Comparison of ENCODE assay signal across 18 cellular contexts in the genomic region with DNA sequence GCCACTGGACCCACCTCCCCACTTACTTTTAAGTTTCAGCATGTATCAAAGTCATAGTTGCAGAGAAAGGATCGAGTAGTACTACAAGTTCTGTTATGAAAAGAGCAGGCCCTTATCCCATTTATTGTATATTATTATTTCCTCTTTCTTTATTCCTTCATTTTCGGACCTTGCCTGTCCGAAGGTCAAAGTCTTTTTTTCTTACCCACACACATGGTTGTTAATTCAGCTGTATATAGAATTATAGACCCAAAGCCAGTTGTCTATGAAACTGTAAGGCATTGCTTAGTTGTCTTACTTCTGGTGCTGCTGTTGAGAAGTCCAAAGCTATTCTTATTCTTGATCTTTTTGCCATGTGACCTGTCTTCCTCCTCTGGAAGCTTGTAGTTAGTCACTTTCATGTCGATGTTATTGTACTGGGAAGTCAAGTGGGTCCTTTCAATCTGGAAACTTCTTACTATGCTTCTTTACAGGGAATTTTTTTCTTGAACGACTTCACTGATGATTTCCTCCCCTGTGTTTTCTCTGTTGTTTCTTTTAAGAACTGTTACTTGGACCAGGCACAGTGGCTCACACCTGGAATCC. TPM values are rescaled to one million over a fixed set of nuclear protein-coding genes. Genes with fewer than 3 reads are reported as not detected.
DNase-seq lines count a peak whose midpoint lies in the region; ATAC-seq, FAIRE-seq and TF ChIP-seq lines count a peak whose summit lies in the region.
"Had no signal": no experiment of that assay in that cellular context is flagged by ENCODE, and none has a peak within 500 bp of the region (broad histone marks: within the 10 kb centered on the region; RNA-seq: fewer than 3 reads in every experiment).

No MANE protein-coding gene starts in this region.

- peaks cover 0 to 20% (median 0%) of the 10 kb centered on the region in 11 experiments; a peak in 6 of 22 replicates for H4K20me1 ChIP-seq in BLaER1 treated with 17β-estradiol and CSF1 and Interleukin-3, amounts not matched to agents 10 nM and 100 nM
- H4K20me1 ChIP-seq in endothelial cell of umbilical vein (replicated peaks; ENCODE audit: control insufficient read depth, extremely low read depth, insufficient read depth, low read length): no peaks in the 10 kb centered on the region

- ATAC-seq in activated T-helper 17 cell treated with anti-CD3 and anti-CD28 coated beads, Interleukin-2, amount 50 U/mL, for 72 hours (replicated peaks): no peak

- peaks cover 34% of the 10 kb centered on the region for H3K79me2 ChIP-seq in endothelial cell of umbilical vein (ENCODE audit: control insufficient read depth, insufficient read depth, low read length)

- BruUV-seq in endothelial cell of umbilical vein (replicated peaks; lab: Mats Ljungman, UMichigan): no TSS peak

- WGBS in sigmoid colon, 2 donors: 59 to 82% methylated on average over 5 of the region's 5 CpGs

- DNase-seq in activated CD4-positive, alpha-beta T cell treated with anti-CD3 and anti-CD28 coated beads, Interleukin-2, amount 10 ng/mL, durations not matched to agents 24 days and 14 days: no peak
- DNase-seq in activated CD4-positive, alpha-beta T cell treated with anti-CD3 and anti-CD28 coated beads, Interleukin-2, amount 50 U/mL, for 48 hours: no peak
- DNase-seq in endothelial cell of umbilical vein (ENCODE audit: low read depth, low spot score) (no peak), foreskin melanocyte (no peak), sigmoid colon (no peak), GM19240 (ENCODE audit: insufficient read length, low spot score) (no peak)
- DNase-seq: DMS53, IMR-90, NCI-H1930, NCI-H2171, NCI-H446 treated with DMSO at 0.1 percent for 48 hours, NCI-H774, PC-9 had no signal

- FAIRE-seq in endothelial cell of umbilical vein (lab: Jason Lieb, UNC): peak; percentile 52
- FAIRE-seq: A204.1 had no signal

- H3K27me3 ChIP-seq in BLaER1 treated with 17β-estradiol and CSF1 and Interleukin-3, amounts not matched to agents 10 nM and 100 nM: no peaks in the 10 kb centered on the region
- H3K27me3 ChIP-seq in endothelial cell of umbilical vein (ENCODE audit: control insufficient read depth in 2 of 2, insufficient read depth in 2 of 2, low read length in 2 of 2) (no peaks in the 10 kb centered on the region), sigmoid colon (no peaks in the 10 kb centered on the region)

- H3K4me2 ChIP-seq in BLaER1 treated with 17β-estradiol and CSF1 and Interleukin-3, amounts not matched to agents 10 nM and 100 nM: peak overlapping the region in 8 of 11 experiments; percentile 35 to 84 (median 64); a peak in 14 of 22 replicates
- H3K4me2 ChIP-seq in endothelial cell of umbilical vein (ENCODE audit: insufficient read depth, low read length): no peak overlapping the region
- H3K4me2 ChIP-seq: PC-9 had no signal

- TF ChIP-seq POLR2A in endothelial cell of umbilical vein (IDR thresholded peaks at IDR 0.05; ENCODE audit: low read depth, low read length) (no peak), sigmoid colon (IDR thresholded peaks at IDR 0.05) (no peak)

- H3K36me3 Mint-ChIP-seq in activated CD4-positive, alpha-beta T cell treated with anti-CD3 and anti-CD28 coated beads, Interleukin-2, amount 10 ng/mL, durations not matched to agents 24 days and 14 days (ENCODE audit: low read depth): peaks cover 54% of the 10 kb centered on the region
- peaks cover 89% of the 10 kb centered on the region for H3K36me3 Mint-ChIP-seq in activated T-helper 17 cell treated with anti-CD3 and anti-CD28 coated beads, Interleukin-2, amount 50 U/mL, for 72 hours (ENCODE audit: low read depth)

- peak overlapping the region in 1 of 11 experiments; percentile 51; a peak in 3 of 22 replicates for H3K9ac ChIP-seq in BLaER1 treated with 17β-estradiol and CSF1 and Interleukin-3, amounts not matched to agents 10 nM and 100 nM
- H3K9ac ChIP-seq in endothelial cell of umbilical vein (replicated peaks; ENCODE audit: extremely low read depth, insufficient read depth, low read length): no peak overlapping the region

- no peak overlapping the region for H2AFZ ChIP-seq in endothelial cell of umbilical vein (ENCODE audit: low read depth, low read length)
- H2AFZ ChIP-seq: PC-9 had no signal

- H3K36me3 ChIP-seq in BLaER1 treated with 17β-estradiol and CSF1 and Interleukin-3, amounts not matched to agents 10 nM and 100 nM: peaks cover 33 to 88% (median 67%) of the 10 kb centered on the region in 11 experiments
- H3K36me3 ChIP-seq in endothelial cell of umbilical vein (ENCODE audit: control insufficient read depth in 2 of 2, extremely low read depth in 1 of 2, insufficient read depth in 2 of 2, low read length in 2 of 2) (peaks cover 0 to 8% of the 10 kb centered on the region in 2 experiments), sigmoid colon (peaks cover 0 to 44% (median 19%) of the 10 kb centered on the region in 4 donors)

- H3K4me1 ChIP-seq in BLaER1 treated with 17β-estradiol and CSF1 and Interleukin-3, amounts not matched to agents 10 nM and 100 nM: peaks cover 34 to 87% (median 72%) of the 10 kb centered on the region in 10 experiments
- H3K4me1 ChIP-seq in endothelial cell of umbilical vein (ENCODE audit: control insufficient read depth, extremely low read depth, insufficient read depth, low read length) (peaks cover 23% of the 10 kb centered on the region), sigmoid colon (no peaks in the 10 kb centered on the region)
- H3K4me1 ChIP-seq: HAP-1 had no signal

- dilution Hi-C loops in endothelial cell of umbilical vein (cut with MboI; ENCODE audit: extremely low pct_ligation_motif_present, low sequenced_read_pairs): no loop called here

- H3K27ac ChIP-seq in BLaER1 treated with 17β-estradiol and CSF1 and Interleukin-3, amounts not matched to agents 10 nM and 100 nM: peak overlapping the region; percentile 10 to 74 (median 39); a peak in 11 of 22 replicates
- H3K27ac ChIP-seq in endothelial cell of umbilical vein (ENCODE audit: insufficient read depth, low read depth, low read length) (no peak overlapping the region), sigmoid colon (no peak overlapping the region)
- H3K27ac ChIP-seq: C4-2B, PC-9 had no signal

- H3K4me1 Mint-ChIP-seq in activated CD4-positive, alpha-beta T cell treated with anti-CD3 and anti-CD28 coated beads, Interleukin-2, amount 10 ng/mL, durations not matched to agents 24 days and 14 days: peaks cover 36% of the 10 kb centered on the region
- H3K4me1 Mint-ChIP-seq in activated T-helper 17 cell treated with anti-CD3 and anti-CD28 coated beads, Interleukin-2, amount 50 U/mL, for 72 hours: peaks cover 44% of the 10 kb centered on the region

- H3K9me3 ChIP-seq in BLaER1 treated with 17β-estradiol and CSF1 and Interleukin-3, amounts not matched to agents 10 nM and 100 nM (replicated peaks in 1 of 11): no peaks in the 10 kb centered on the region
- no peaks in the 10 kb centered on the region for H3K9me3 ChIP-seq in endothelial cell of umbilical vein (replicated peaks; ENCODE audit: control insufficient read depth, insufficient read depth, low read length)
- no peaks in the 10 kb centered on the region for H3K9me3 ChIP-seq in sigmoid colon
- H3K9me3 ChIP-seq: HAP-1 had no signal

- no peak for TF ChIP-seq EP300 in sigmoid colon (IDR thresholded peaks at IDR 0.05)

- CTCF ChIA-PET in endothelial cell of umbilical vein (lab: Charles Lee): no interaction called here

- intact Hi-C loops in activated CD4-positive, alpha-beta T cell treated with anti-CD3 and anti-CD28 coated beads, Interleukin-2, amount 10 ng/mL, durations not matched to agents 24 days and 14 days (cut with micrococcal nuclease): no loop called here
- intact Hi-C loops in endothelial cell of umbilical vein (cut with micrococcal nuclease) (no loop called here), sigmoid colon (cut with DNase I) (no loop called here)

- peak overlapping the region; percentile 74 for H3K27ac Mint-ChIP-seq in activated CD4-positive, alpha-beta T cell treated with anti-CD3 and anti-CD28 coated beads, Interleukin-2, amount 10 ng/mL, durations not matched to agents 24 days and 14 days
- H3K27ac Mint-ChIP-seq in activated T-helper 17 cell treated with anti-CD3 and anti-CD28 coated beads, Interleukin-2, amount 50 U/mL, for 72 hours: peak overlapping the region; percentile 91

- no peak overlapping the region for H3K4me3 Mint-ChIP-seq in activated CD4-positive, alpha-beta T cell treated with anti-CD3 and anti-CD28 coated beads, Interleukin-2, amount 10 ng/mL, durations not matched to agents 24 days and 14 days
- H3K4me3 Mint-ChIP-seq in activated T-helper 17 cell treated with anti-CD3 and anti-CD28 coated beads, Interleukin-2, amount 50 U/mL, for 72 hours: peak overlapping the region; percentile 70

- H3K27me3 Mint-ChIP-seq in activated CD4-positive, alpha-beta T cell treated with anti-CD3 and anti-CD28 coated beads, Interleukin-2, amount 10 ng/mL, durations not matched to agents 24 days and 14 days: no peaks in the 10 kb centered on the region
- H3K27me3 Mint-ChIP-seq in activated T-helper 17 cell treated with anti-CD3 and anti-CD28 coated beads, Interleukin-2, amount 50 U/mL, for 72 hours: no peaks in the 10 kb centered on the region

- H3K9me1 ChIP-seq in endothelial cell of umbilical vein (replicated peaks; ENCODE audit: control insufficient read depth, extremely low read depth, insufficient read depth, low read length): no peaks in the 10 kb centered on the region

- POLR2A ChIA-PET in endothelial cell of umbilical vein (lab: Charles Lee): no interaction called here

- H3K9me3 Mint-ChIP-seq in activated CD4-positive, alpha-beta T cell treated with anti-CD3 and anti-CD28 coated beads, Interleukin-2, amount 10 ng/mL, durations not matched to agents 24 days and 14 days: no peaks in the 10 kb centered on the region
- H3K9me3 Mint-ChIP-seq in activated T-helper 17 cell treated with anti-CD3 and anti-CD28 coated beads, Interleukin-2, amount 50 U/mL, for 72 hours: no peaks in the 10 kb centered on the region

- no peak overlapping the region for H3K4me3 ChIP-seq in BLaER1 treated with 17β-estradiol and CSF1 and Interleukin-3, amounts not matched to agents 10 nM and 100 nM
- no peak overlapping the region for H3K4me3 ChIP-seq in endothelial cell of umbilical vein (replicated peaks in 1 of 3; ENCODE audit: insufficient read depth in 1 of 3, low read depth in 1 of 3, low read length in 3 of 3)
- H3K4me3 ChIP-seq in sigmoid colon: no peak overlapping the region
- H3K4me3 ChIP-seq: HAP-1, PC-9 had no signal

- TF ChIP-seq CTCF in endothelial cell of umbilical vein (IDR thresholded peaks at IDR 0.05; ENCODE audit: extremely low read depth in 1 of 2, insufficient read depth in 1 of 2, low read depth in 1 of 2, low read length in 2 of 2): no peak
- no peak for TF ChIP-seq CTCF in sigmoid colon (IDR thresholded peaks at IDR 0.05)

RNA-seq across cellular contexts. Expression of a gene that starts 8.3 kb away (rescaled TPM):
- total RNA-seq in activated CD4-positive, alpha-beta T cell treated with anti-CD3 and anti-CD28 coated beads, Interleukin-2, amount 10 ng/mL, durations not matched to agents 24 days and 14 days: 123 and 128 TPM in 2 replicates
- total RNA-seq in activated T-helper 17 cell treated with anti-CD3 and anti-CD28 coated beads, Interleukin-2, amount 50 U/mL, for 72 hours: 100 to 1,000 TPM in 1 of 2 donors, 10 to 100 TPM in 1; 99.1 to 139 TPM
- total RNA-seq in endothelial cell of umbilical vein: 81.8 and 89.0 TPM in 2 replicates
- 67.9 and 87.8 TPM in 2 replicates for polyA plus RNA-seq in endothelial cell of umbilical vein
- polyA plus RNA-seq in endothelial cell of umbilical vein (2011; cell fraction: cytosol; rRNA removed): 115 and 124 TPM in 2 replicates
- polyA plus RNA-seq in endothelial cell of umbilical vein (2011; cell fraction: nucleus; rRNA removed): 66.5 and 79.9 TPM in 2 replicates
- 95.1 and 131 TPM in 2 replicates for polyA plus RNA-seq in endothelial cell of umbilical vein (2012)
- polyA minus RNA-seq in endothelial cell of umbilical vein: 48.9 and 49.7 TPM in 2 replicates
- polyA minus RNA-seq in endothelial cell of umbilical vein (2011; cell fraction: cytosol; rRNA and poly(A)+ RNA removed): 50.2 TPM
- polyA minus RNA-seq in endothelial cell of umbilical vein (2011; cell fraction: nucleus; rRNA and poly(A)+ RNA removed): 25.1 and 41.3 TPM in 2 replicates
- total RNA-seq in sigmoid colon: 10 to 100 TPM; 20.0 to 31.6 (median 24.0) TPM
- polyA plus RNA-seq in sigmoid colon: 10 to 100 TPM; 30.0 to 52.9 (median 44.4) TPM

RNA-seq across cellular contexts. Expression of a gene that starts 8.6 kb away (rescaled TPM):
- total RNA-seq in activated CD4-positive, alpha-beta T cell treated with anti-CD3 and anti-CD28 coated beads, Interleukin-2, amount 10 ng/mL, durations not matched to agents 24 days and 14 days: 184 and 185 TPM in 2 replicates
- total RNA-seq in activated T-helper 17 cell treated with anti-CD3 and anti-CD28 coated beads, Interleukin-2, amount 50 U/mL, for 72 hours: 100 to 1,000 TPM in 1 of 2 donors, 10 to 100 TPM in 1; 93.8 to 202 TPM
- 97.3 and 106 TPM in 2 replicates for total RNA-seq in endothelial cell of umbilical vein
- 57.0 and 65.6 TPM in 2 replicates for polyA plus RNA-seq in endothelial cell of umbilical vein
- 128 and 139 TPM in 2 replicates for polyA plus RNA-seq in endothelial cell of umbilical vein (2011; cell fraction: cytosol; rRNA removed)
- 92.6 and 101 TPM in 2 replicates for polyA plus RNA-seq in endothelial cell of umbilical vein (2011; cell fraction: nucleus; rRNA removed)
- 126 and 154 TPM in 2 replicates for polyA plus RNA-seq in endothelial cell of umbilical vein (2012)
- 263 and 290 TPM in 2 replicates for polyA minus RNA-seq in endothelial cell of umbilical vein
- 121 TPM for polyA minus RNA-seq in endothelial cell of umbilical vein (2011; cell fraction: cytosol; rRNA and poly(A)+ RNA removed)
- polyA minus RNA-seq in endothelial cell of umbilical vein (2011; cell fraction: nucleus; rRNA and poly(A)+ RNA removed): 54.2 and 73.9 TPM in 2 replicates
- total RNA-seq in sigmoid colon: 10 to 100 TPM; 33.8 to 61.7 (median 48.5) TPM
- polyA plus RNA-seq in sigmoid colon: 10 to 100 TPM; 44.2 to 70.3 (median 55.9) TPM

RNA-seq across cellular contexts. Expression of a gene that starts 57.9 kb away (rescaled TPM):
- total RNA-seq in activated CD4-positive, alpha-beta T cell treated with anti-CD3 and anti-CD28 coated beads, Interleukin-2, amount 10 ng/mL, durations not matched to agents 24 days and 14 days: 13.3 and 21.2 TPM in 2 replicates
- total RNA-seq in activated T-helper 17 cell treated with anti-CD3 and anti-CD28 coated beads, Interleukin-2, amount 50 U/mL, for 72 hours: 10 to 100 TPM; 16.0 to 22.3 TPM
- total RNA-seq in endothelial cell of umbilical vein (7.3 and 9.5 TPM in 2 replicates), sigmoid colon (10 to 100 TPM in 1 of 4 donors, 1 to 10 TPM in 3; 7.5 to 11.1 (median 9.1) TPM)
- polyA plus RNA-seq in endothelial cell of umbilical vein (7.2 and 7.5 TPM in 2 replicates), sigmoid colon (1 to 10 TPM in 2 of 3 donors, under 1 TPM in 1; 0.69 to 3.2 (median 1.8) TPM)
- 4.4 and 5.0 TPM in 2 replicates for polyA plus RNA-seq in endothelial cell of umbilical vein (2011; cell fraction: cytosol; rRNA removed)
- 24.3 and 27.9 TPM in 2 replicates for polyA plus RNA-seq in endothelial cell of umbilical vein (2011; cell fraction: nucleus; rRNA removed)
- 6.6 and 8.7 TPM in 2 replicates for polyA plus RNA-seq in endothelial cell of umbilical vein (2012)
- polyA minus RNA-seq in endothelial cell of umbilical vein: 8.5 and 15.0 TPM in 2 replicates
- 3.6 TPM for polyA minus RNA-seq in endothelial cell of umbilical vein (2011; cell fraction: cytosol; rRNA and poly(A)+ RNA removed)
- 12.2 and 19.4 TPM in 2 replicates for polyA minus RNA-seq in endothelial cell of umbilical vein (2011; cell fraction: nucleus; rRNA and poly(A)+ RNA removed)

Comparison
In these comparisons a context has a peak if more than half of its experiments do, and no peak if none do; other contexts are left out.
1. H3K27ac ChIP-seq: peak in BLaER1 treated with 17β-estradiol and CSF1 and Interleukin-3, amounts not matched to agents 10 nM and 100 nM (11 of 11); none in endothelial cell of umbilical vein (single experiment) and sigmoid colon (0 of 4).